Comparison of ENCODE assay signal across 8 cellular contexts in genomic region chr6:156687875-156688549, GRCh38.
DNase-seq lines count a peak whose midpoint lies in the region; ATAC-seq and TF ChIP-seq lines count a peak whose summit lies in the region.

No MANE protein-coding gene starts in this region.

- no peaks in the 10 kb centered on the region for H3K27me3 Mint-ChIP-seq in activated T-cell treated with anti-CD3 and anti-CD28 coated beads, Interleukin-2, amount 50 U/mL, for 4 hours (ENCODE audit: low read depth)

- H3K36me3 Mint-ChIP-seq in activated T-cell treated with anti-CD3 and anti-CD28 coated beads, Interleukin-2, amount 50 U/mL, for 4 hours (ENCODE audit: insufficient read depth), result no peaks in the 10 kb centered on the region

- peak; percentile 0 for TF ChIP-seq CTCF in choroid plexus epithelial cell (conservative IDR thresholded peaks at IDR 0.05; ENCODE audit: low read depth, low read length)

- peaks cover 18% of the 10 kb centered on the region for H3K4me1 Mint-ChIP-seq in activated T-cell treated with anti-CD3 and anti-CD28 coated beads, Interleukin-2, amount 50 U/mL, for 4 hours (ENCODE audit: low read depth)

- H3K4me3 ChIP-seq in NT2/D1 (ENCODE audit: insufficient read length, low read depth), result peak overlapping the region; percentile 62
- peak overlapping the region; percentile 74 for H3K4me3 ChIP-seq in choroid plexus epithelial cell (ENCODE audit: low read depth, low read length)
- peak overlapping the region; percentile 74 to 82 (median 77) for H3K4me3 ChIP-seq in subcutaneous abdominal adipose tissue (ENCODE audit: low read depth in 1 of 5, low read length in 5 of 5)

- H3K4me3 Mint-ChIP-seq in activated T-cell treated with anti-CD3 and anti-CD28 coated beads, Interleukin-2, amount 50 U/mL, for 4 hours, result peak overlapping the region; percentile 71

- peak overlapping the region; percentile 76 for H3K9ac ChIP-seq in NT2/D1 (ENCODE audit: insufficient read length, low read depth)
- peak overlapping the region; percentile 80 to 93 (median 91) for H3K9ac ChIP-seq in subcutaneous abdominal adipose tissue (ENCODE audit: low read length in 5 of 5)

- DNase-seq in activated T-cell treated with anti-CD3 and anti-CD28 coated beads, Interleukin-2, amount 50 U/mL, for 4 hours, result no peak
- no peak for DNase-seq in activated T-cell treated with anti-CD3 and anti-CD28 coated beads, Interleukin-2, amount 50 U/mL, for 1 hour
- peak; percentile 1 for DNase-seq in NT2/D1 (ENCODE audit: low read depth, low spot score)
- peak; percentile 53 for DNase-seq in choroid plexus epithelial cell (ENCODE audit: low read depth)

- H3K27me3 ChIP-seq in NT2/D1 (ENCODE audit: insufficient read depth, insufficient read length) (no peaks in the 10 kb centered on the region), layer of hippocampus (ENCODE audit: control insufficient read depth, insufficient read depth, low read length) (no peaks in the 10 kb centered on the region), subcutaneous abdominal adipose tissue (ENCODE audit: control insufficient read depth in 5 of 5, insufficient read depth in 4 of 5, low read length in 5 of 5) (no peaks in the 10 kb centered on the region)

- H3K27ac ChIP-seq in layer of hippocampus (ENCODE audit: low read depth, low read length) (peak overlapping the region; percentile 95), subcutaneous abdominal adipose tissue (ENCODE audit: low read depth, low read length) (peak overlapping the region; percentile 99)

- no peaks in the 10 kb centered on the region for H3K9me3 Mint-ChIP-seq in activated T-cell treated with anti-CD3 and anti-CD28 coated beads, Interleukin-2, amount 50 U/mL, for 4 hours

- no peak for ATAC-seq in activated T-cell treated with anti-CD3 and anti-CD28 coated beads, Interleukin-2, amount 50 U/mL, for 4 hours
- ATAC-seq in HG02973 (IDR thresholded peaks at IDR 0.05; ENCODE audit: unreplicated experiment) (no peak), GM18502 (IDR thresholded peaks at IDR 0.05; ENCODE audit: poor library complexity, unreplicated experiment) (no peak)

- H3K9me3 ChIP-seq in NT2/D1 (ENCODE audit: insufficient read depth, low read length) (no peaks in the 10 kb centered on the region), subcutaneous abdominal adipose tissue (ENCODE audit: control insufficient read depth in 5 of 5, low read length in 5 of 5) (no peaks in the 10 kb centered on the region)

- H3K36me3 ChIP-seq in NT2/D1 (ENCODE audit: insufficient read depth, insufficient read length, low read length) (no peaks in the 10 kb centered on the region), subcutaneous abdominal adipose tissue (ENCODE audit: control insufficient read depth in 5 of 5, insufficient read depth in 5 of 5, low read length in 5 of 5) (no peaks in the 10 kb centered on the region)

- H3K4me1 ChIP-seq in NT2/D1 (ENCODE audit: insufficient read depth, insufficient read length), result no peaks in the 10 kb centered on the region
- peaks cover 2 to 19% (median 14%) of the 10 kb centered on the region in 5 donors for H3K4me1 ChIP-seq in subcutaneous abdominal adipose tissue (ENCODE audit: control insufficient read depth in 5 of 5, insufficient read depth in 5 of 5, low read length in 5 of 5)

Comparison
In these comparisons a context has a peak if more than half of its experiments do, and no peak if none do; other contexts are left out.
1. DNase-seq: peak in NT2/D1 (single experiment) and choroid plexus epithelial cell (single experiment); none in activated T-cell treated with anti-CD3 and anti-CD28 coated beads, Interleukin-2, amount 50 U/mL, for 4 hours (single experiment) and activated T-cell treated with anti-CD3 and anti-CD28 coated beads, Interleukin-2, amount 50 U/mL, for 1 hour (single experiment).
2. Peak in every context shown above with its lines, with median percentiles within 50 percentile points of each other: H3K4me3 ChIP-seq.